8 cellular contexts compared by ENCODE assay signal in the genomic region with DNA sequence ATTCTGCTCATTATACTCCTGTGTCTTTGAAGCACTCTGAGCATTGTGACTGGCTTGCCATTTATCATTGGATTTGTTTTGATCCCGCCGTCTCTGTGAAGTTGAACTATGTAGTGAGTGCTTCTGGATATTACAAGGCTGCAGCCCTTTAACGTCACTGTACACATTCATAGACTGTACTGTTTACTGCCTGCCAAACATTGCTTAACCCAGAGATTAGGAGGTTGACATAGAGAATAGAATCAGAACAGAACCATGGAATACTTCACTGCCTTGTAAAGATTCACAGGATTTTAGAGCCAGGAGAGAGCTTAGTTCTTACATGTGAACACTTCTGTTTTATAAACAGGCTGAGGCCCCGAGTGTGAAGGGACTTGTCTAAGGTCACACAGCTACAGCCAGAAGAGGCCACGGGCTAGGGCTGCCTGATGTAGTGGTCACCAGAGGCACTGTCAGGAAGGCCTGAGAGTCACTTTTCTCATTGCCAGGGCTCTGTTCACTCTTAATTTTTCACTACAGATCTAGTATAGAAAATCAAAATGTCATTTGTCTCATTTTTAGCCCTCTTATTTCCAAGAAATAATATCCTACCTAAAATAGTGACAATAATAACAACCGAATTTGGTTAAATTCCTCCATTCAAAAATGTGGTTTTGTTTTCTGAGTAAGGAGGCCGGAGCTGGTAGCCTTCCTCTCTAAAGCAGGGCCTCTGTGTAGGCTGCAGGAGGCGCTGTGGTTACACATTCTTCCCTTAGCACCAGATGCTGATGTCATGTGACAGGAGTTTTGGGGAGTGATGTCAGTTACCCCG.
DNase-seq lines count a peak whose midpoint lies in the region; ATAC-seq, FAIRE-seq and TF ChIP-seq lines count a peak whose summit lies in the region.

No MANE protein-coding gene starts in this region.

- peak; percentile 87 to 94 (median 90) for ATAC-seq in right lobe of liver
- no peak for ATAC-seq in GM21825 (IDR thresholded peaks at IDR 0.05; ENCODE audit: unreplicated experiment)

- 21% methylated on average over 9 of the region's 9 CpGs for WGBS in right lobe of liver (ENCODE audit: insufficient coverage, low coverage, low lambda C conversion rate, missing lambda C conversion rate)

- TF ChIP-seq CTCF in GM06990 (IDR thresholded peaks at IDR 0.05; ENCODE audit: insufficient read depth, low read length, poor library complexity, severe bottlenecking) (peak; percentile 62), choroid plexus epithelial cell (conservative IDR thresholded peaks at IDR 0.05; ENCODE audit: low read depth, low read length) (peak; percentile 99), right lobe of liver (IDR thresholded peaks at IDR 0.05) (peak; percentile 59 to 72 (median 64))

- TF ChIP-seq EP300 in Ishikawa (IDR thresholded peaks at IDR 0.05; ENCODE audit: borderline replicate concordance) = no peak

- H3K4me3 ChIP-seq in GM06990 (replicated peaks; ENCODE audit: low read depth, low read length) (no peak overlapping the region), choroid plexus epithelial cell (ENCODE audit: low read depth, low read length) (peak overlapping the region; percentile 22), right lobe of liver (no peak overlapping the region)

- intact Hi-C loops in right lobe of liver (cut with DNase I) = no loop called here

- DNase-seq in A172 (ENCODE audit: low spot score) (peak; percentile 86), GM06990 (ENCODE audit: extremely low read depth, insufficient read length) (no peak), choroid plexus epithelial cell (ENCODE audit: low read depth) (peak; percentile 90), right lobe of liver (peak; percentile 45 to 66 (median 64))
- peak; percentile 11 to 27 for DNase-seq in stimulated activated CD8-positive, alpha-beta memory T cell treated with anti-CD3 and anti-CD28 coated beads, Interleukin-2, amount 100 ng/mL, for 48 hours (ENCODE audit: low read depth in 2 of 2)

- no peaks in the 10 kb centered on the region for H3K9me3 ChIP-seq in right lobe of liver

- peaks cover 0 to 4% (median 0%) of the 10 kb centered on the region in 4 donors for H3K4me1 ChIP-seq in right lobe of liver

- TF ChIP-seq RAD21 in Ishikawa (IDR thresholded peaks at IDR 0.05; ENCODE audit: low read depth) = peak; percentile 82

- no peak for TF ChIP-seq POLR2A in right lobe of liver (IDR thresholded peaks at IDR 0.05)

- FAIRE-seq in TTC549 (lab: Jason Lieb, UNC) = peak; percentile 80

- H3K27ac ChIP-seq in right lobe of liver = peak overlapping the region in 1 of 3 donors; percentile 56

- no peaks in the 10 kb centered on the region for H3K27me3 ChIP-seq in GM06990 (replicated peaks; ENCODE audit: control insufficient read depth, insufficient read depth, low read length)
- H3K27me3 ChIP-seq in right lobe of liver = no peaks in the 10 kb centered on the region

- H3K36me3 ChIP-seq in GM06990 (ENCODE audit: control insufficient read depth, insufficient read depth, low read length) = peaks cover 32% of the 10 kb centered on the region
- peaks cover 0 to 68% (median 26%) of the 10 kb centered on the region in 4 donors for H3K36me3 ChIP-seq in right lobe of liver

TF ChIP-seq in Ishikawa, 13 proteins besides CTCF, POLR2A, EP300 and RAD21:
- no peak for TF ChIP-seq YY1 (IDR thresholded peaks at IDR 0.05; ENCODE audit: low read depth)
- TF ChIP-seq NFIC (IDR thresholded peaks at IDR 0.05) = no peak
- TF ChIP-seq, protein P1, sequence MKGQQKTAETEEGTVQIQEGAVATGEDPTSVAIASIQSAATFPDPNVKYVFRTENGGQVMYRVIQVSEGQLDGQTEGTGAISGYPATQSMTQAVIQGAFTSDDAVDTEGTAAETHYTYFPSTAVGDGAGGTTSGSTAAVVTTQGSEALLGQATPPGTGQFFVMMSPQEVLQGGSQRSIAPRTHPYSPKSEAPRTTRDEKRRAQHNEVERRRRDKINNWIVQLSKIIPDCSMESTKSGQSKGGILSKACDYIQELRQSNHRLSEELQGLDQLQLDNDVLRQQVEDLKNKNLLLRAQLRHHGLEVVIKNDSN (IDR thresholded peaks at IDR 0.05) = peak; percentile 89
- no peak for TF ChIP-seq TAF1 (IDR thresholded peaks at IDR 0.05; ENCODE audit: low read depth)
- TF ChIP-seq TEAD4 (IDR thresholded peaks at IDR 0.05) = peak; percentile 44; the same call in 1 of the 2 replicates
TF ChIP-seq in Ishikawa: peak in this region for 2.
